ENCODE assay signal across 1 cellular context in the genomic region with DNA sequence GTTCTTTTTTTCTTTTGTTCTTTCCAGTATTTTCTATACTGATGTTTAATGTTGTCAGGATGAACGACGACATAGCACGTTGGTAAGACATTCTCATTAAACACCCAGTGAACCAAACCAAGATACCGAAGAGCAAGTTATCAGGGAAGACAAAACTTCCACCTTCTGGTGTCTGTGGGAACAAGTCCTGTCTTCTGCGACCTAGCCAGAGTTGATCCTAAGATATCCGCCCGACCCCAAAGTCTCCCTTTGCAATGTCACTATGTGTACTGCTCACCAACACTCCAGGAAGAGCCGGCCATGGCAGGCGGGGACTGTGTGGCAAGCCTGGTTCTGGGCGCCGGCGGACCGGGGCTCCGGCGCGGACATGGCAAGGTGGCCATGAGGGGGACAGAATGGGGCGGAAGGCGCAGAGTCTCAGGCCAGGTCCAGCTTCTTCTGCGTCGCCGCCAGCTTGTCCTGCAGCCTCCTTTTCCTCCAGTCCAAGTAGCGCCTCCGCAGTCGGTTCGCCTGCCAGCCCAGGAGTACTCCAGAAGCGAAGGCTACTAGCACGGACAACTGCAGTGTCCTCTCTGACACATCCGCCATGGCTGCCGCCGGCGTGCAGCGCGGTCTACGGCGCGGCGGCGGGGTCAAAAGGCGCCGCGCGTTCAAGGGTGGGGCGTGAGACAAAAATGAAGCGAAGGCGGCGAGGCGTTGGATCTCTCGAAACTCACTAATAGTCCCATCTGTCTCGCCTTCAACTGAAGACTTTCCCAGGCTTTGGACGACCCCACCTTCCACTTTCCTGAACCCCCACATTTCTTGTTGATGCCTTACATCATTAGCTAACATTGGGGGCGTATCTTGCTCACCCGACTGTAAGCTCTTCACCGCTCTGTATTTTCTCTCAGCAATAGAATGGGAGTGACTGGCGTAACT.
TF ChIP-seq lines count a peak whose summit lies in the region.

A gene with protein sequence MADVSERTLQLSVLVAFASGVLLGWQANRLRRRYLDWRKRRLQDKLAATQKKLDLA (minus strand): TSS at position 610 of the 921 bp plus-strand sequence. CDS start 22 bp downstream, at position 588.

TF ChIP-seq in WTC11, 78 proteins besides CTCF, POLR2A, EP300 and RAD21 (continued from another document):
- TF ChIP-seq, protein P1, sequence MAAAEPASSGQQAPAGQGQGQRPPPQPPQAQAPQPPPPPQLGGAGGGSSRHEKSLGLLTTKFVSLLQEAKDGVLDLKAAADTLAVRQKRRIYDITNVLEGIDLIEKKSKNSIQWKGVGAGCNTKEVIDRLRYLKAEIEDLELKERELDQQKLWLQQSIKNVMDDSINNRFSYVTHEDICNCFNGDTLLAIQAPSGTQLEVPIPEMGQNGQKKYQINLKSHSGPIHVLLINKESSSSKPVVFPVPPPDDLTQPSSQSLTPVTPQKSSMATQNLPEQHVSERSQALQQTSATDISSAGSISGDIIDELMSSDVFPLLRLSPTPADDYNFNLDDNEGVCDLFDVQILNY (CRISPR knock-in tag; IDR thresholded peaks at IDR 0.05), result peak; percentile 92
- TF ChIP-seq ZNF671 (CRISPR knock-in tag; IDR thresholded peaks at IDR 0.05) (no peak), MXD4 (CRISPR knock-in tag; IDR thresholded peaks at IDR 0.05; ENCODE audit: borderline replicate concordance) (no peak), FOXP1 (CRISPR knock-in tag; IDR thresholded peaks at IDR 0.05; ENCODE audit: borderline replicate concordance) (peak; percentile 63; the same call in 1 of the 2 replicates)
